ENCODE assay signal across 11 cellular contexts in the genomic region with DNA sequence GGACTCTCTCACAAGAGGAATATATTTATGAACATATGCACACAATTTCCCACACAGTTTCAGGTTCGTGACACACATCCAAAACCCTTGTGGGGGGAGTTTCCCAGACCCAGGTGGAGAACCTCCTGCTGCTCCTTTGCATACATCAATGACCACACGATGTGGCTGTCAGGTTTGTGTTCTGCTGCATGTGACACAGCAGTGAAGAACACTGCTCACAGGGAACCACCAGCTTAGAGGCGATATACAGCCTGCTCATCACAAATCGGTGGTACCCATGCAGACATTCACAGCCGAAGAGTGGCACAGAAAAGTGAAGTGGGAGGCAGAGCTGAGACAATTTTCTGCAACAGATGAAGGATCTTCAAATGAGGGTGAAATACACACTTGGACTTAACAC.
A peak's percentile ranks its signal among the peaks of the same experiment; 100 is the strongest.
DNase-seq lines count a peak whose midpoint lies in the region; ATAC-seq and TF ChIP-seq lines count a peak whose summit lies in the region.
"Had no signal": no experiment of that assay in that cellular context is flagged by ENCODE, and none has a peak within 500 bp of the region (broad histone marks: within the 10 kb centered on the region; RNA-seq: fewer than 3 reads in every experiment).

No MANE protein-coding gene starts in this region.

- H3K4me1 Mint-ChIP-seq in memory B cell: peaks cover 19% of the 10 kb centered on the region
- H3K4me1 Mint-ChIP-seq in CD4-positive, alpha-beta T cell (ENCODE audit: low read depth): no peaks in the 10 kb centered on the region

- no peak for TF ChIP-seq EP300 in tibial nerve (IDR thresholded peaks at IDR 0.05)

- H3K4me1 ChIP-seq in tibial nerve: peaks cover 0 to 46% (median 3%) of the 10 kb centered on the region in 4 donors

- no peaks in the 10 kb centered on the region for H3K27me3 ChIP-seq in CD4-positive, alpha-beta T cell (ENCODE audit: control insufficient read depth, insufficient read depth, low read length)
- no peaks in the 10 kb centered on the region for H3K27me3 ChIP-seq in tibial nerve
- H3K27me3 ChIP-seq: right lobe of liver had no signal

- no peaks in the 10 kb centered on the region for H3K27me3 Mint-ChIP-seq in memory B cell
- H3K27me3 Mint-ChIP-seq in CD4-positive, alpha-beta T cell: no peaks in the 10 kb centered on the region

- intact Hi-C loops in CD4-positive, alpha-beta T cell (cut with DNase I, micrococcal nuclease): no loop called here

- peak in 1 of 2 donors; percentile 36 for DNase-seq in memory B cell (ENCODE audit: low spot score in 2 of 2)
- DNase-seq in HT-29 (ENCODE audit: low spot score): no peak
- no peak for DNase-seq in CD4-positive, alpha-beta T cell
- no peak for DNase-seq in DMS114 treated with DMSO at 0.1 percent for 48 hours (lab: John Stamatoyannopoulos, UW; ENCODE audit: unreplicated experiment)
- DNase-seq in tibial nerve (ENCODE audit: low spot score in 2 of 2): no peak
- DNase-seq: hippocampal formation, PC-3, right lobe of liver had no signal

- no peak overlapping the region for H3K4me3 ChIP-seq in tibial nerve
- H3K4me3 ChIP-seq: right lobe of liver had no signal

- ATAC-seq in GM18520 (IDR thresholded peaks at IDR 0.05; ENCODE audit: unreplicated experiment) (peak; percentile 95), GM21381 (IDR thresholded peaks at IDR 0.05; ENCODE audit: unreplicated experiment) (peak; percentile 79), HG03354 (IDR thresholded peaks at IDR 0.05; ENCODE audit: poor library complexity, severe bottlenecking, unreplicated experiment) (peak; percentile 90), memory B cell (ENCODE audit: low read depth) (peak; percentile 98)
- ATAC-seq in CD4-positive, alpha-beta T cell (ENCODE audit: poor library complexity): no peak
- ATAC-seq: PC-3, right lobe of liver had no signal

- POLR2A ChIA-PET in CD4-positive, alpha-beta T cell (lab: Charles Lee): no interaction called here

- no peak for TF ChIP-seq POLR2A in tibial nerve (IDR thresholded peaks at IDR 0.05)

- H3K9me3 ChIP-seq in CD4-positive, alpha-beta T cell (ENCODE audit: control insufficient read depth, low read length): no peaks in the 10 kb centered on the region
- no peaks in the 10 kb centered on the region for H3K9me3 ChIP-seq in tibial nerve
- H3K9me3 ChIP-seq: right lobe of liver had no signal

- H3K27ac Mint-ChIP-seq in memory B cell: peak overlapping the region; percentile 78
- H3K27ac Mint-ChIP-seq in CD4-positive, alpha-beta T cell: no peak overlapping the region

- CTCF ChIA-PET in CD4-positive, alpha-beta T cell (lab: Charles Lee): no interaction called here

- 90 to 93% methylated on average over 4 to 5 of the region's 5 CpGs for WGBS in tibial nerve, 2 donors

- no peak overlapping the region for H3K4me3 Mint-ChIP-seq in memory B cell
- no peak overlapping the region for H3K4me3 Mint-ChIP-seq in CD4-positive, alpha-beta T cell

- H3K36me3 ChIP-seq in tibial nerve: peaks cover 0 to 6% (median 0%) of the 10 kb centered on the region in 3 donors
- H3K36me3 ChIP-seq: right lobe of liver had no signal

- no peaks in the 10 kb centered on the region for H3K9me3 Mint-ChIP-seq in memory B cell
- no peaks in the 10 kb centered on the region for H3K9me3 Mint-ChIP-seq in CD4-positive, alpha-beta T cell

- H3K27ac ChIP-seq in CD4-positive, alpha-beta T cell (ENCODE audit: low read depth, low read length): no peak overlapping the region
- H3K27ac ChIP-seq in tibial nerve: no peak overlapping the region
- H3K27ac ChIP-seq: right lobe of liver had no signal

- no peak for TF ChIP-seq CTCF in CD4-positive, alpha-beta T cell (IDR thresholded peaks at IDR 0.05)
- no peak for TF ChIP-seq CTCF in tibial nerve (IDR thresholded peaks at IDR 0.05)

- H3K36me3 Mint-ChIP-seq in memory B cell: peaks cover 17% of the 10 kb centered on the region
- peaks cover 30% of the 10 kb centered on the region for H3K36me3 Mint-ChIP-seq in CD4-positive, alpha-beta T cell (ENCODE audit: low read depth)
